In the genomic region with DNA sequence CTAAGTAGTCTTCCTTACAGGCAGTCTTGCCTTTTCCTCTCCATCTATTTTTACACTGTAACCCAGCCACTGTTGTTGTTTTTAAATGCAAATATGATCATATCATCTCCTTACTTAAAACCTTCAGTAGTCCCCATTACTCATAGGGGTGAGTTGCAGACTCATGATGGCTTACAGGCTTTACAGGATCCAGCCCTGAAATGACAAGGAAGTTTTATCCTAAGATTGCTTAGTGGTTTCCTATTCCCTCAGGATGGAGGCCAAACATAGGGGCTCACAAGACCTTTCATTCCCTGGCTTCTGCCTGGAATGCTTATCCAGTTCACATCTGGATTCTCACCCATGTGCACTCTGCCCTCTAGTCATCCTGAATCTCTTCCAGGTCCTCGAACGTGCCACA, we compare ENCODE assay signal across 21 cellular contexts. TPM values are rescaled to one million over a fixed set of nuclear protein-coding genes. Genes with fewer than 3 reads are reported as not detected.
DNase-seq lines count a peak whose midpoint lies in the region; ATAC-seq and TF ChIP-seq lines count a peak whose summit lies in the region.
"Had no signal": no experiment of that assay in that cellular context is flagged by ENCODE, and none has a peak within 500 bp of the region (broad histone marks: within the 10 kb centered on the region; RNA-seq: fewer than 3 reads in every experiment).

No MANE protein-coding gene starts in this region.

- no peak overlapping the region for H3K9ac ChIP-seq in PC-3 (ENCODE audit: low read length)

- intact Hi-C loops in PC-3 (cut with micrococcal nuclease) (no loop called here), mucosa of descending colon (cut with DNase I, micrococcal nuclease) (no loop called here), left ventricle myocardium superior (cut with micrococcal nuclease) (no loop called here), stomach (cut with DNase I; ENCODE audit: low total_unique reads) (no loop called here)

- H3K9me3 ChIP-seq in PC-3 (ENCODE audit: low read length) (no peaks in the 10 kb centered on the region), mucosa of descending colon (no peaks in the 10 kb centered on the region), stomach (no peaks in the 10 kb centered on the region)

- 63 to 82% (median 76%) methylated on average over 2 of the region's 2 CpGs for WGBS in stomach, 5 donors

- no peaks in the 10 kb centered on the region for H4K20me1 ChIP-seq in PC-3 (ENCODE audit: low read length)

- CTCF ChIA-PET in PC-3 (lab: Charles Lee), result no interaction called here

- no peaks in the 10 kb centered on the region for H3K4me1 ChIP-seq in PC-3 (ENCODE audit: insufficient read depth, low read length)
- H3K4me1 ChIP-seq in mucosa of descending colon (ENCODE audit: low read depth), result no peaks in the 10 kb centered on the region
- H3K4me1 ChIP-seq in stomach, result no peaks in the 10 kb centered on the region

- BruUV-seq in PC-3 (replicated peaks; lab: Mats Ljungman, UMichigan), result no TSS peak

- H3K36me3 Mint-ChIP-seq in nephron progenitor cell (ENCODE audit: low read depth), result no peaks in the 10 kb centered on the region

- peaks cover 9% of the 10 kb centered on the region for H3K9me3 Mint-ChIP-seq in nephron progenitor cell
- H3K9me3 Mint-ChIP-seq: H9 had no signal

- H3K36me3 ChIP-seq in PC-3 (ENCODE audit: low read depth, low read length), result no peaks in the 10 kb centered on the region
- no peaks in the 10 kb centered on the region for H3K36me3 ChIP-seq in mucosa of descending colon (ENCODE audit: low read depth)
- H3K36me3 ChIP-seq in stomach, result no peaks in the 10 kb centered on the region

- no peak for TF ChIP-seq EP300 in stomach (IDR thresholded peaks at IDR 0.05)

- no peak overlapping the region for H3K4me3 Mint-ChIP-seq in nephron progenitor cell
- H3K4me3 Mint-ChIP-seq: H9 had no signal

- no peaks in the 10 kb centered on the region for H3F3A ChIP-seq in PC-3 (ENCODE audit: low read length, unreplicated experiment)

- DNase-seq in EL (peak; percentile 17), PC-3 (peak; percentile 10), nephron progenitor cell (no peak), mucosa of descending colon (no peak), left ventricle myocardium superior (no peak), stomach (no peak), GM19238 (ENCODE audit: insufficient read length, low spot score) (no peak)
- DNase-seq: H9, Kasumi-1, MM.1S, NCI-H1048, NCI-H1417 treated with DMSO at 0.1 percent for 48 hours, NCI-H187, NCI-H446, NCI-H526, Right ventricle myocardium superior had no signal

- H3K27ac Mint-ChIP-seq in nephron progenitor cell, result peak overlapping the region; percentile 20
- H3K27ac Mint-ChIP-seq: H9 had no signal

- no peak overlapping the region for H3K4me3 ChIP-seq in PC-3 (ENCODE audit: low read length)
- H3K4me3 ChIP-seq in mucosa of descending colon, result no peak overlapping the region
- H3K4me3 ChIP-seq in stomach, result no peak overlapping the region

- no peaks in the 10 kb centered on the region for H3K9me2 ChIP-seq in PC-3 (replicated peaks; ENCODE audit: low read length)

- H3K79me2 ChIP-seq in PC-3 (ENCODE audit: low read length), result no peaks in the 10 kb centered on the region

- H3K4me2 ChIP-seq in PC-3 (ENCODE audit: low read length), result no peak overlapping the region

- no peaks in the 10 kb centered on the region for H3K4me1 Mint-ChIP-seq in nephron progenitor cell

- H3K27me3 ChIP-seq in PC-3 (ENCODE audit: low read length) (no peaks in the 10 kb centered on the region), stomach (peaks cover 0 to 6% (median 0%) of the 10 kb centered on the region in 3 donors)

- H2AFZ ChIP-seq in PC-3 (ENCODE audit: low read length), result no peak overlapping the region

- no peak for ATAC-seq in PC-3
- ATAC-seq in esophagus mucosa, result peak; percentile 41
- no peak for ATAC-seq in mucosa of descending colon
- ATAC-seq in left ventricle myocardium superior, result no peak

- POLR2A ChIA-PET in PC-3 (lab: Charles Lee; ENCODE audit: unreplicated experiment), result no interaction called here

- H3K27me3 Mint-ChIP-seq in nephron progenitor cell (ENCODE audit: low read depth, poor library complexity), result peaks cover 14% of the 10 kb centered on the region

- H3K27ac ChIP-seq in PC-3 (ENCODE audit: low read length), result no peak overlapping the region
- no peak overlapping the region for H3K27ac ChIP-seq in stomach
- H3K27ac ChIP-seq: C4-2B had no signal

- TF ChIP-seq POLR2A in stomach (IDR thresholded peaks at IDR 0.05), result no peak

- TF ChIP-seq CTCF in PC-3 (conservative IDR thresholded peaks at IDR 0.05; ENCODE audit: low read depth, low read length), result no peak
- TF ChIP-seq CTCF in nephron progenitor cell (IDR thresholded peaks at IDR 0.05), result no peak
- no peak for TF ChIP-seq CTCF in mucosa of descending colon (IDR thresholded peaks at IDR 0.05)
- TF ChIP-seq CTCF in stomach (IDR thresholded peaks at IDR 0.05), result no peak

RNA-seq across cellular contexts. Expression of a gene that starts 27.7 kb away (rescaled TPM):
- total RNA-seq in PC-3 (2014; rRNA removed), result 17.3 and 23.9 TPM in 2 replicates
- total RNA-seq in esophagus mucosa, result 0.36 TPM
- 1 to 10 TPM; 1.5 to 8.4 (median 2.3) TPM for total RNA-seq in mucosa of descending colon
- 58.2 TPM for total RNA-seq in left ventricle myocardium superior
- 10 to 100 TPM in 2 of 5 donors, 1 to 10 TPM in 1, not detected in 2; 6.2 to 26.9 (median 19.6) TPM for total RNA-seq in stomach
- polyA plus RNA-seq in stomach, result 1 to 10 TPM in 1 of 3 donors, under 1 TPM in 2; 0.75 to 1.1 (median 0.78) TPM
- total RNA-seq: OCI-LY7 had no signal

RNA-seq across cellular contexts. Expression of a gene that starts 46.9 kb away (rescaled TPM):
- 0.12 TPM in 1 of 2 replicates, not detected in the other for total RNA-seq in PC-3 (2014; rRNA removed)
- total RNA-seq in esophagus mucosa, result not detected
- total RNA-seq in mucosa of descending colon, result not detected
- total RNA-seq in left ventricle myocardium superior, result 19.1 TPM
- not detected for total RNA-seq in stomach
- not detected for polyA plus RNA-seq in stomach
- total RNA-seq: A172, OCI-LY7, RPMI7951 had no signal

Comparison
In these comparisons a context has a peak if more than half of its experiments do, and no peak if none do; other contexts are left out.
1. DNase-seq: peak in EL (single experiment) and PC-3 (single experiment); none in nephron progenitor cell (single experiment), mucosa of descending colon (0 of 3), left ventricle myocardium superior (single experiment), stomach (single experiment) and GM19238 (single experiment).
2. RNA of a gene that starts 46.9 kb away (total RNA-seq): 19.1 TPM in left ventricle myocardium superior (single experiment); 0.12 TPM in PC-3, not detected in esophagus mucosa (single experiment), not detected in mucosa of descending colon and not detected in stomach; every median in the first group is over 10 times any median in the second.